In the genomic region with DNA sequence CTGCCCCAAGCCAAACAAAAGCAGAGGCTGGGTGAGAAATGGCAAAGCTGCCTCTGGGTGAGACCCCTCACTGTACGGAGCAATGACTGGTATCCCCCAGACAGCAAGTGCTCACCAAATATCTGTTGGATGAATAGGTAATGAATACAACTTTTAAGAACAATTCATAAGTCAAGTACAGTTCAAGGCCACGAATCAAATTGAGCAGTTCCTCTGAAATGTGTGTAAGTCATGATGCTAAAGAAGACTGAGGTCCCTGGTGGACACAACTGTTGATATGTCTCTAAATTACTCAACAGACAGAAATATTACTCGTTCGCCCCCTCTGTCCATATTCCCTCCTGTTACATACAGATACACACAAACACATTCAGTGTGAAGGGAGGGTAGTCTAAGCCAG, we compare ENCODE assay signal across 22 cellular contexts.
"Had no signal": no experiment of that assay in that cellular context is flagged by ENCODE, and none has a peak within 500 bp of the region (broad histone marks: within the 10 kb centered on the region; RNA-seq: fewer than 3 reads in every experiment).

No MANE protein-coding gene starts in this region.

- H3K4me1 ChIP-seq: right lobe of liver, testis had no signal

- H3K36me3 ChIP-seq: gastroesophageal sphincter, heart left ventricle, pancreas, right lobe of liver had no signal

- H3K27me3 Mint-ChIP-seq: activated CD4-positive, alpha-beta T cell treated with anti-CD3 and anti-CD28 coated beads, Interleukin-2, amount 10 ng/mL, durations not matched to agents 24 days and 14 days; activated naive CD4-positive, alpha-beta T cell treated with anti-CD3 and anti-CD28 coated beads, Interleukin-2, amount 10 ng/mL, durations not matched to agents 7 days and 5 days; stimulated activated naive CD8-positive, alpha-beta T cell treated with anti-CD3 and anti-CD28 coated beads, Interleukin-15, amount 100 ng/mL, for 72 hours; type B pancreatic cell had no signal

- H3K4me1 Mint-ChIP-seq: activated CD4-positive, alpha-beta T cell treated with anti-CD3 and anti-CD28 coated beads, Interleukin-2, amount 10 ng/mL, durations not matched to agents 24 days and 14 days; activated naive CD4-positive, alpha-beta T cell treated with anti-CD3 and anti-CD28 coated beads, Interleukin-2, amount 10 ng/mL, durations not matched to agents 7 days and 5 days; activated naive CD8-positive, alpha-beta T cell treated with anti-CD3 and anti-CD28 coated beads, Interleukin-2, amount 50 U/mL, for 24 hours; immature natural killer cell; naive thymus-derived CD4-positive, alpha-beta T cell; stimulated activated naive CD8-positive, alpha-beta T cell treated with anti-CD3 and anti-CD28 coated beads, Interleukin-15, amount 100 ng/mL, for 72 hours had no signal

- H3K27ac ChIP-seq: gastroesophageal sphincter, heart left ventricle, right lobe of liver, testis had no signal

- H3K9me3 Mint-ChIP-seq: activated CD4-positive, alpha-beta T cell treated with anti-CD3 and anti-CD28 coated beads, Interleukin-2, amount 10 ng/mL, durations not matched to agents 24 days and 14 days; activated CD8-positive, alpha-beta T cell treated with anti-CD3 and anti-CD28 coated beads for 36 hours; activated naive CD4-positive, alpha-beta T cell treated with anti-CD3 and anti-CD28 coated beads, Interleukin-2, amount 10 ng/mL, durations not matched to agents 7 days and 5 days; activated naive CD8-positive, alpha-beta T cell treated with anti-CD3 and anti-CD28 coated beads, Interleukin-2, amount 50 U/mL, for 24 hours; naive thymus-derived CD4-positive, alpha-beta T cell; stimulated activated naive CD8-positive, alpha-beta T cell treated with anti-CD3 and anti-CD28 coated beads, Interleukin-15, amount 100 ng/mL, for 72 hours had no signal

- H3K27me3 ChIP-seq: gastroesophageal sphincter, heart left ventricle, pancreas, right lobe of liver, testis had no signal

- H3K9me3 ChIP-seq: gastroesophageal sphincter, heart left ventricle, pancreas, right lobe of liver, testis had no signal

- H3K4me2 ChIP-seq: smooth muscle cell had no signal

- H3K4me3 ChIP-seq: gastroesophageal sphincter, heart left ventricle, pancreas, right lobe of liver, smooth muscle cell, testis had no signal

- H3K36me3 Mint-ChIP-seq: activated naive CD4-positive, alpha-beta T cell treated with anti-CD3 and anti-CD28 coated beads, Interleukin-2, amount 10 ng/mL, durations not matched to agents 7 days and 5 days; immature natural killer cell; naive thymus-derived CD4-positive, alpha-beta T cell; type B pancreatic cell had no signal

- H3K27ac Mint-ChIP-seq: activated CD4-positive, alpha-beta T cell treated with anti-CD3 and anti-CD28 coated beads, Interleukin-2, amount 10 ng/mL, durations not matched to agents 24 days and 14 days; activated CD8-positive, alpha-beta T cell treated with anti-CD3 and anti-CD28 coated beads for 36 hours; activated naive CD4-positive, alpha-beta T cell treated with anti-CD3 and anti-CD28 coated beads, Interleukin-2, amount 10 ng/mL, durations not matched to agents 7 days and 5 days; activated naive CD8-positive, alpha-beta T cell treated with anti-CD3 and anti-CD28 coated beads, Interleukin-2, amount 50 U/mL, for 24 hours; immature natural killer cell; naive thymus-derived CD4-positive, alpha-beta T cell; type B pancreatic cell had no signal

- DNase-seq: activated CD4-positive, alpha-beta T cell treated with anti-CD3 and anti-CD28 coated beads, Interleukin-2, amount 10 ng/mL, durations not matched to agents 24 days and 14 days; activated CD8-positive, alpha-beta T cell treated with anti-CD3 and anti-CD28 coated beads for 36 hours; activated naive CD4-positive, alpha-beta T cell treated with anti-CD3 and anti-CD28 coated beads, Interleukin-2, amount 10 ng/mL, durations not matched to agents 7 days and 5 days; activated naive CD8-positive, alpha-beta T cell treated with anti-CD3 and anti-CD28 coated beads, Interleukin-2, amount 50 U/mL, for 24 hours; activated T-cell treated with anti-CD3 and anti-CD28 coated beads, Interleukin-2, amount 50 U/mL, for 1 hour; cerebellar nuclear complex; effector CD4-positive, alpha-beta T cell; heart left ventricle; immature natural killer cell; left cardiac atrium; mesendoderm; naive thymus-derived CD4-positive, alpha-beta T cell; pancreas; right lobe of liver; stimulated activated CD4-positive, alpha-beta T cell treated with anti-CD3 and anti-CD28 coated beads, Interleukin-4, amount 100 ng/mL, for 1 hour; stimulated activated naive CD8-positive, alpha-beta T cell treated with anti-CD3 and anti-CD28 coated beads, Interleukin-15, amount 100 ng/mL, for 72 hours; T-helper 1 cell; T-helper 9 cell; testis had no signal

- H3K4me3 Mint-ChIP-seq: activated CD4-positive, alpha-beta T cell treated with anti-CD3 and anti-CD28 coated beads, Interleukin-2, amount 10 ng/mL, durations not matched to agents 24 days and 14 days; activated CD8-positive, alpha-beta T cell treated with anti-CD3 and anti-CD28 coated beads for 36 hours; activated naive CD4-positive, alpha-beta T cell treated with anti-CD3 and anti-CD28 coated beads, Interleukin-2, amount 10 ng/mL, durations not matched to agents 7 days and 5 days; activated naive CD8-positive, alpha-beta T cell treated with anti-CD3 and anti-CD28 coated beads, Interleukin-2, amount 50 U/mL, for 24 hours; immature natural killer cell; naive thymus-derived CD4-positive, alpha-beta T cell; stimulated activated naive CD8-positive, alpha-beta T cell treated with anti-CD3 and anti-CD28 coated beads, Interleukin-15, amount 100 ng/mL, for 72 hours; type B pancreatic cell had no signal
